ENCODE assay signal across 10 cellular contexts in genomic region chr6:4010682-4011081, GRCh38.
DNase-seq lines count a peak whose midpoint lies in the region; ATAC-seq and TF ChIP-seq lines count a peak whose summit lies in the region.
"Had no signal": no experiment of that assay in that cellular context is flagged by ENCODE, and none has a peak within 500 bp of the region (broad histone marks: within the 10 kb centered on the region; RNA-seq: fewer than 3 reads in every experiment).

No MANE protein-coding gene starts in this region.

- H3K9me3 Mint-ChIP-seq in activated T-cell treated with anti-CD3 and anti-CD28 coated beads, Interleukin-2, amount 50 U/mL, for 4 hours, result no peaks in the 10 kb centered on the region
- H3K9me3 Mint-ChIP-seq in activated naive CD8-positive, alpha-beta T cell (ENCODE audit: low read depth), result no peaks in the 10 kb centered on the region
- peaks cover 7% of the 10 kb centered on the region for H3K9me3 Mint-ChIP-seq in osteocyte (ENCODE audit: unreplicated experiment)

- H3K27ac Mint-ChIP-seq in activated naive CD8-positive, alpha-beta T cell, result peak overlapping the region; percentile 91
- H3K27ac Mint-ChIP-seq in osteocyte (ENCODE audit: unreplicated experiment), result peak overlapping the region; percentile 9

- H3K4me3 Mint-ChIP-seq in activated T-cell treated with anti-CD3 and anti-CD28 coated beads, Interleukin-2, amount 50 U/mL, for 4 hours, result peak overlapping the region; percentile 42
- H3K4me3 Mint-ChIP-seq in activated naive CD8-positive, alpha-beta T cell, result peak overlapping the region; percentile 74
- no peak overlapping the region for H3K4me3 Mint-ChIP-seq in osteocyte (ENCODE audit: unreplicated experiment)

- peaks cover 61% of the 10 kb centered on the region for H3K4me1 Mint-ChIP-seq in activated T-cell treated with anti-CD3 and anti-CD28 coated beads, Interleukin-2, amount 50 U/mL, for 4 hours (ENCODE audit: low read depth)
- peaks cover 69% of the 10 kb centered on the region for H3K4me1 Mint-ChIP-seq in activated naive CD8-positive, alpha-beta T cell (ENCODE audit: low read depth)
- H3K4me1 Mint-ChIP-seq in osteocyte (ENCODE audit: unreplicated experiment), result peaks cover 27% of the 10 kb centered on the region

- H3K36me3 Mint-ChIP-seq in activated T-cell treated with anti-CD3 and anti-CD28 coated beads, Interleukin-2, amount 50 U/mL, for 4 hours (ENCODE audit: insufficient read depth), result peaks cover 9% of the 10 kb centered on the region
- peaks cover 13% of the 10 kb centered on the region for H3K36me3 Mint-ChIP-seq in activated naive CD8-positive, alpha-beta T cell
- peaks cover 26% of the 10 kb centered on the region for H3K36me3 Mint-ChIP-seq in osteocyte (ENCODE audit: unreplicated experiment)

- no peak for TF ChIP-seq CTCF in osteocyte (IDR thresholded peaks at IDR 0.05)

- DNase-seq in activated T-cell treated with anti-CD3 and anti-CD28 coated beads, Interleukin-2, amount 50 U/mL, for 4 hours, result no peak
- DNase-seq in activated T-cell treated with anti-CD3 and anti-CD28 coated beads, Interleukin-2, amount 50 U/mL, for 1 hour, result no peak
- DNase-seq in Kasumi-1 (lab: John Stamatoyannopoulos, UW) (peak; percentile 7 to 38), osteocyte (ENCODE audit: extremely low spot score, unreplicated experiment) (no peak), SK-N-DZ (ENCODE audit: low spot score) (no peak), SHP77 treated with DMSO at 0.1 percent for 48 hours (lab: John Stamatoyannopoulos, UW) (no peak)
- DNase-seq: NCI-H187, SHP77 had no signal

- no peaks in the 10 kb centered on the region for H3K27me3 Mint-ChIP-seq in activated T-cell treated with anti-CD3 and anti-CD28 coated beads, Interleukin-2, amount 50 U/mL, for 4 hours (ENCODE audit: low read depth)
- H3K27me3 Mint-ChIP-seq in activated naive CD8-positive, alpha-beta T cell, result no peaks in the 10 kb centered on the region
- H3K27me3 Mint-ChIP-seq in osteocyte (ENCODE audit: unreplicated experiment), result no peaks in the 10 kb centered on the region

- peak; percentile 66 to 78 for ATAC-seq in activated T-cell treated with anti-CD3 and anti-CD28 coated beads, Interleukin-2, amount 50 U/mL, for 4 hours
- ATAC-seq in HG03378 (IDR thresholded peaks at IDR 0.05; ENCODE audit: unreplicated experiment), result no peak

Comparison
In these comparisons a context has a peak if more than half of its experiments do, and no peak if none do; other contexts are left out.
1. DNase-seq: peak in Kasumi-1 (2 of 2); none in activated T-cell treated with anti-CD3 and anti-CD28 coated beads, Interleukin-2, amount 50 U/mL, for 4 hours (single experiment), activated T-cell treated with anti-CD3 and anti-CD28 coated beads, Interleukin-2, amount 50 U/mL, for 1 hour (single experiment), osteocyte (single experiment), SK-N-DZ (single experiment) and SHP77 treated with DMSO at 0.1 percent for 48 hours (single experiment).